24 cellular contexts compared by ENCODE assay signal in genomic region chr4:94356444-94356843, GRCh38. TPM values are rescaled to one million over a fixed set of nuclear protein-coding genes. Genes with fewer than 3 reads are reported as not detected.
"Had no signal": no experiment of that assay in that cellular context is flagged by ENCODE, and none has a peak within 500 bp of the region (broad histone marks: within the 10 kb centered on the region; RNA-seq: fewer than 3 reads in every experiment).

No MANE protein-coding gene starts in this region.

- H3K27ac ChIP-seq: coronary artery, heart left ventricle, neutrophil, psoas muscle, skin epidermis had no signal

- H3K27ac Mint-ChIP-seq: naive thymus-derived CD8-positive, alpha-beta T cell had no signal

- H3K4me3 Mint-ChIP-seq: naive thymus-derived CD8-positive, alpha-beta T cell had no signal

- H3K9me3 ChIP-seq: heart left ventricle, neutrophil, psoas muscle had no signal

- FAIRE-seq: frontal cortex, urothelium cell line had no signal

- H3K36me3 Mint-ChIP-seq: naive thymus-derived CD8-positive, alpha-beta T cell had no signal

- H3K9me3 Mint-ChIP-seq: naive thymus-derived CD8-positive, alpha-beta T cell had no signal

- H3K36me3 ChIP-seq: heart left ventricle, neutrophil had no signal

- H3K4me1 ChIP-seq: psoas muscle had no signal

- ATAC-seq: heart left ventricle; left lobe of liver; naive thymus-derived CD8-positive, alpha-beta T cell; psoas muscle; sciatic nerve had no signal

- H3K4me3 ChIP-seq: coronary artery, heart left ventricle, psoas muscle, skin epidermis had no signal

- DNase-seq: effector CD4-positive, alpha-beta T cell; heart left ventricle; hippocampal formation; islet precursor cell; mammary epithelial cell; naive thymus-derived CD8-positive, alpha-beta T cell; psoas muscle; retina; stimulated activated CD4-positive, alpha-beta T cell treated with anti-CD3 and anti-CD28 coated beads, Interleukin-12 subunit alpha, Interleukin-12 subunit beta, amount 100 ng/mL, for 4 hours; stimulated activated naive CD4-positive, alpha-beta T cell treated with Interleukin-2 at 50 U/mL for 16 hours; trophoblast cell had no signal

- H3K27me3 ChIP-seq: heart left ventricle had no signal

RNA-seq across cellular contexts. Expression of gene HPGDS, which starts 13.8 kb away (rescaled TPM):
- total RNA-seq: dermis microvascular lymphatic vessel endothelial cell; fibroblast of lung; glomerular endothelial cell; mammary epithelial cell; mononuclear cell; naive thymus-derived CD8-positive, alpha-beta T cell; osteoblast had no signal
- polyA plus RNA-seq: fibroblast of lung, mammary epithelial cell, neural cell had no signal
